ENCODE assay signal across 17 cellular contexts in genomic region chr4:47274931-47275330, GRCh38.
"Had no signal": no experiment of that assay in that cellular context is flagged by ENCODE, and none has a peak within 500 bp of the region (broad histone marks: within the 10 kb centered on the region; RNA-seq: fewer than 3 reads in every experiment).

No MANE protein-coding gene starts in this region.

- H3K9me3 ChIP-seq: gastrocnemius medialis, heart left ventricle, neutrophil, spleen, thoracic aorta, upper lobe of right lung had no signal

- H3K27ac ChIP-seq: epithelial cell of prostate, gastrocnemius medialis, heart left ventricle, neutrophil, spleen, thoracic aorta, upper lobe of right lung had no signal

- ATAC-seq: activated CD4-positive, CD25-positive, alpha-beta regulatory T cell treated with anti-CD3 and anti-CD28 coated beads, Interleukin-2, amount 50 U/mL, for 24 hours; activated CD8-positive, alpha-beta T cell treated with anti-CD3 and anti-CD28 coated beads, Interleukin-2, amount 10 ng/mL, durations not matched to agents 7 days and 5 days; gastrocnemius medialis; heart left ventricle; natural killer cell treated with Interleukin-12 subunit alpha and Interleukin-12 subunit beta and Interleukin-15 and Interleukin-18, amount 100 ng/mL, for 72 hours; stimulated activated memory B cell treated with anti-CD40 and anti-IgM and Interleukin-4, amounts not matched to agents 10 μg/mL and 1 μg/mL and 100 μg/mL, for 72 hours; upper lobe of right lung had no signal

- H3K36me3 ChIP-seq: gastrocnemius medialis, heart left ventricle, neutrophil, spleen, thoracic aorta, upper lobe of right lung had no signal

- H3K27me3 ChIP-seq: gastrocnemius medialis, heart left ventricle, neutrophil, spleen, upper lobe of right lung had no signal

- H3K4me1 ChIP-seq: gastrocnemius medialis, spleen, upper lobe of right lung had no signal

- DNase-seq: activated CD4-positive, alpha-beta T cell treated with anti-CD3 and anti-CD28 coated beads, Interleukin-2, amount 10 ng/mL, durations not matched to agents 7 days and 5 days; activated CD8-positive, alpha-beta T cell treated with anti-CD3 and anti-CD28 coated beads, Interleukin-2, amount 10 ng/mL, durations not matched to agents 7 days and 5 days; activated naive CD4-positive, alpha-beta T cell treated with anti-CD3 and anti-CD28 coated beads for 36 hours; activated T-cell treated with anti-CD3 and anti-CD28 coated beads, Interleukin-2, amount 50 U/mL, for 24 hours; aorta; gastrocnemius medialis; heart left ventricle; immature natural killer cell; spleen; stimulated activated CD4-positive, alpha-beta T cell treated with anti-CD3 and anti-CD28 coated beads, Interleukin-4, amount 100 ng/mL, for 4 hours; upper lobe of right lung had no signal

- H3K4me3 ChIP-seq: gastrocnemius medialis, heart left ventricle, spleen, thoracic aorta, upper lobe of right lung had no signal
